ENCODE assay signal across 8 cellular contexts in genomic region chr5:149265559-149265958, GRCh38. TPM values are rescaled to one million over a fixed set of nuclear protein-coding genes. Genes with fewer than 3 reads are reported as not detected.
DNase-seq lines count a peak whose midpoint lies in the region; ATAC-seq lines count a peak whose summit lies in the region.

No MANE protein-coding gene starts in this region.

- H3K27me3 Mint-ChIP-seq in activated T-cell treated with anti-CD3 and anti-CD28 coated beads, Interleukin-2, amount 50 U/mL, for 4 hours (ENCODE audit: low read depth), result peaks cover 10% of the 10 kb centered on the region

- H3K4me1 Mint-ChIP-seq in activated T-cell treated with anti-CD3 and anti-CD28 coated beads, Interleukin-2, amount 50 U/mL, for 4 hours (ENCODE audit: low read depth), result peaks cover 7% of the 10 kb centered on the region

- H3K9me3 Mint-ChIP-seq in activated T-cell treated with anti-CD3 and anti-CD28 coated beads, Interleukin-2, amount 50 U/mL, for 4 hours, result peaks cover 4% of the 10 kb centered on the region

- DNase-seq in CD1c-positive myeloid dendritic cell (ENCODE audit: extremely low spot score) (peak; percentile 42), LHCN-M2 (ENCODE audit: low read depth) (peak; percentile 70), dedifferentiated amniotic fluid mesenchymal stem cell (ENCODE audit: extremely low spot score) (peak; percentile 26), medulla oblongata (ENCODE audit: extremely low spot score) (peak; percentile 40)
- no peak for DNase-seq in activated T-cell treated with anti-CD3 and anti-CD28 coated beads, Interleukin-2, amount 50 U/mL, for 4 hours

- H3K36me3 Mint-ChIP-seq in activated T-cell treated with anti-CD3 and anti-CD28 coated beads, Interleukin-2, amount 50 U/mL, for 4 hours (ENCODE audit: insufficient read depth), result no peaks in the 10 kb centered on the region

- ATAC-seq in GM18907 (IDR thresholded peaks at IDR 0.05; ENCODE audit: unreplicated experiment), result no peak
- ATAC-seq in GM19463 (IDR thresholded peaks at IDR 0.05; ENCODE audit: unreplicated experiment), result no peak
- no peak for ATAC-seq in activated T-cell treated with anti-CD3 and anti-CD28 coated beads, Interleukin-2, amount 50 U/mL, for 4 hours
- ATAC-seq in GM21576 (IDR thresholded peaks at IDR 0.05; ENCODE audit: unreplicated experiment), result no peak

- H3K4me3 Mint-ChIP-seq in activated T-cell treated with anti-CD3 and anti-CD28 coated beads, Interleukin-2, amount 50 U/mL, for 4 hours, result no peak overlapping the region

RNA-seq across cellular contexts. Expression of gene AFAP1L1, which starts 6.1 kb away (rescaled TPM):
- 5.9 and 6.4 TPM in 2 replicates for total RNA-seq in LHCN-M2 (2014; rRNA removed)
- 9.2 TPM for polyA plus RNA-seq in LHCN-M2 (2012)
- under 1 TPM in 2 of 3 donors, not detected in 1; 0.08 to 0.21 TPM for total RNA-seq in activated T-cell treated with anti-CD3 and anti-CD28 coated beads, Interleukin-2, amount 50 U/mL, for 4 hours
